Comparison of ENCODE assay signal across 19 cellular contexts in the genomic region with DNA sequence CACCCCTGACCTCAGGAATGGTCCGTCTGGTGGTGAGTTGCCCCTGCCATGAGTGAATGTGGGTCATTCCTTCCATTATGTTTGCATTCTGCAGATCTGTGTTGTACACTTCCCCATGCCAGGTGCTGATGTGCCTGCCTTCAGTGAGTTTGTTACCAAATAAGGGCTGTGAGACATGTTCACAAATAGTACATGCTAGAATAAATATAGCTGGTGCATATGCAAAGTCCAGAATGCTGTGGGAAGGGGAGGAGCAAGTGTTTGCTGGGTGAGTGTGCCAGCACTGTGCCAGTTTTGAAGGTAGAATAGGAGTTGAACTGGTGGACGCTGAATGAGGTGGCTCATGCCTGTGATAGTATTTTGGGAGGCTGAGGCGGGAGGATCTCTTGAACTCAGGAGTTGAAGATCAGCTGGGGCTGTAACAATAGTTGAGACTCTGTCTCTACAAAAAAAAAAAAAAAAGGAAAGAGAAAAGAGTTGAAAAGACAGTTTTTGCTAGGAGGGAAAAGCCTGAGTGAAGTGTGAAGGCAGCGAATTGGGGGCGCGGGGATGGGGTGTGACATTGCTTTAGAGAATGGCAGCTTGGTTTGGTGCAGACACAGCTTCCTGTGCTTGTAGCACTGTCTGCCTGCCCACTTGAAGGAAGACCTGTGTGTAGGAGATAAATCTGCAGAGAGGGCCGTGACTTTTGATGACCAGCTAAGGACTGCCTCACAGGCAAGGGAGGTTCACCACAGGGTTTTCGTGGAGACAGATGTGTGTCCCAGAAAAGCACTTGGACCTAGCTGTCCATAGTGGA.
A peak's percentile ranks its signal among the peaks of the same experiment; 100 is the strongest.
DNase-seq lines count a peak whose midpoint lies in the region; TF ChIP-seq lines count a peak whose summit lies in the region.
"Had no signal": no experiment of that assay in that cellular context is flagged by ENCODE, and none has a peak within 500 bp of the region (broad histone marks: within the 10 kb centered on the region; RNA-seq: fewer than 3 reads in every experiment).

No MANE protein-coding gene starts in this region.

- H3K36me3 Mint-ChIP-seq in endodermal cell (ENCODE audit: low read depth) (no peaks in the 10 kb centered on the region), type B pancreatic cell (no peaks in the 10 kb centered on the region)
- H3K36me3 Mint-ChIP-seq: stimulated activated naive B cell treated with anti-CD40 and anti-IgM and Interleukin-4, amounts not matched to agents 10 μg/mL and 1 μg/mL and 100 μg/mL, for 72 hours had no signal

- intact Hi-C loops in spleen (cut with DNase I; ENCODE audit: low total_unique reads) (no loop called here), uterus (cut with DNase I; ENCODE audit: low total_unique reads) (no loop called here)

- no peak overlapping the region for H3K9ac ChIP-seq in endodermal cell (ENCODE audit: extremely low read depth, low read length, poor library complexity, severe bottlenecking)

- DNase-seq in HT1080 (ENCODE audit: low read depth) (peak; percentile 16), RKO (ENCODE audit: low spot score) (peak; percentile 4), endodermal cell (peak; percentile 34), spleen (peak; percentile 36), NCI-H1105 treated with DMSO at 0.1 percent for 48 hours (lab: John Stamatoyannopoulos, UW) (no peak), uterus (no peak), type B pancreatic cell (ENCODE audit: extremely low spot score, unreplicated experiment) (no peak), G401 (ENCODE audit: low spot score) (no peak)
- DNase-seq: activated CD4-positive, alpha-beta T cell treated with anti-CD3 and anti-CD28 coated beads for 1 hour; EL; Kasumi-1; left ventricle myocardium superior; stimulated activated naive B cell treated with anti-CD40 and anti-IgM and Interleukin-4, amounts not matched to agents 10 μg/mL and 1 μg/mL and 100 μg/mL, for 72 hours; T-helper 2 cell had no signal

- H3K9me3 Mint-ChIP-seq in endodermal cell = no peaks in the 10 kb centered on the region
- no peaks in the 10 kb centered on the region for H3K9me3 Mint-ChIP-seq in type B pancreatic cell
- H3K9me3 Mint-ChIP-seq: activated T-helper 17 cell treated with anti-CD3 and anti-CD28 coated beads, Interleukin-2, amount 50 U/mL, for 72 hours had no signal

- H3K27me3 ChIP-seq in endodermal cell (ENCODE audit: control insufficient read depth, insufficient read depth, low read length, poor library complexity, severe bottlenecking) (no peaks in the 10 kb centered on the region), spleen (replicated peaks in 1 of 7) (peaks cover 0 to 12% (median 0%) of the 10 kb centered on the region in 7 donors), uterus (no peaks in the 10 kb centered on the region)

- H3K4me1 ChIP-seq in endodermal cell (ENCODE audit: control insufficient read depth, insufficient read depth, low read length) (no peaks in the 10 kb centered on the region), spleen (no peaks in the 10 kb centered on the region), uterus (no peaks in the 10 kb centered on the region)
- H3K4me1 ChIP-seq: Caco-2, esophagus muscularis mucosa, tibial nerve had no signal

- H3K4me3 ChIP-seq in endodermal cell (ENCODE audit: low read length) (no peak overlapping the region), spleen (no peak overlapping the region), uterus (no peak overlapping the region)
- H3K4me3 ChIP-seq: esophagus muscularis mucosa, mucosa of descending colon, tibial nerve had no signal

- H3K4me3 Mint-ChIP-seq in endodermal cell (no peak overlapping the region), type B pancreatic cell (no peak overlapping the region)
- H3K4me3 Mint-ChIP-seq: activated T-helper 17 cell treated with anti-CD3 and anti-CD28 coated beads, Interleukin-2, amount 50 U/mL, for 72 hours; stimulated activated naive B cell treated with anti-CD40 and anti-IgM and Interleukin-4, amounts not matched to agents 10 μg/mL and 1 μg/mL and 100 μg/mL, for 72 hours had no signal

- H3K36me3 ChIP-seq in endodermal cell (ENCODE audit: control insufficient read depth, insufficient read depth, low read length) (no peaks in the 10 kb centered on the region), spleen (no peaks in the 10 kb centered on the region), uterus (no peaks in the 10 kb centered on the region)
- H3K36me3 ChIP-seq: esophagus muscularis mucosa, tibial nerve had no signal

- no peak overlapping the region for H3K27ac Mint-ChIP-seq in endodermal cell
- no peak overlapping the region for H3K27ac Mint-ChIP-seq in type B pancreatic cell
- H3K27ac Mint-ChIP-seq: activated T-helper 17 cell treated with anti-CD3 and anti-CD28 coated beads, Interleukin-2, amount 50 U/mL, for 72 hours; stimulated activated naive B cell treated with anti-CD40 and anti-IgM and Interleukin-4, amounts not matched to agents 10 μg/mL and 1 μg/mL and 100 μg/mL, for 72 hours had no signal

- H3K27me3 Mint-ChIP-seq in endodermal cell (ENCODE audit: insufficient read depth) (peaks cover 2% of the 10 kb centered on the region), type B pancreatic cell (peaks cover 51% of the 10 kb centered on the region)

- WGBS in endodermal cell (ENCODE audit: insufficient coverage in 1 of 2, insufficient read length in 1 of 2), 2 experiments = 88 to 95% methylated on average over 5 to 8 of the region's 8 CpGs
- 59 to 70% (median 70%) methylated on average over 8 of the region's 8 CpGs for WGBS in spleen, 5 donors

- in situ Hi-C loops in G401 (cut with HindIII; ENCODE audit: low sequenced_read_pairs) = no loop called here

- TF ChIP-seq CTCF in endodermal cell (conservative IDR thresholded peaks at IDR 0.05) (no peak), spleen (IDR thresholded peaks at IDR 0.05 in 8 of 11, conservative IDR thresholded peaks at IDR 0.05 in 3 of 11) (no peak), uterus (IDR thresholded peaks at IDR 0.05) (no peak), type B pancreatic cell (conservative IDR thresholded peaks at IDR 0.05) (no peak)

- H3K27ac ChIP-seq in endodermal cell (ENCODE audit: low read depth, low read length) = no peak overlapping the region
- H3K27ac ChIP-seq in spleen = no peak overlapping the region
- no peak overlapping the region for H3K27ac ChIP-seq in uterus
- H3K27ac ChIP-seq: esophagus muscularis mucosa, tibial nerve had no signal

- no peaks in the 10 kb centered on the region for H3K9me3 ChIP-seq in endodermal cell (ENCODE audit: control insufficient read depth, low read length)
- no peaks in the 10 kb centered on the region for H3K9me3 ChIP-seq in spleen
- no peaks in the 10 kb centered on the region for H3K9me3 ChIP-seq in uterus
- H3K9me3 ChIP-seq: Caco-2, esophagus muscularis mucosa, mucosa of descending colon, tibial nerve had no signal

- H3K4me1 Mint-ChIP-seq in endodermal cell (no peaks in the 10 kb centered on the region), type B pancreatic cell (ENCODE audit: unreplicated experiment) (no peaks in the 10 kb centered on the region)
- H3K4me1 Mint-ChIP-seq: activated T-helper 17 cell treated with anti-CD3 and anti-CD28 coated beads, Interleukin-2, amount 50 U/mL, for 72 hours had no signal

- TF ChIP-seq POLR2A in spleen (IDR thresholded peaks at IDR 0.05) = no peak
- TF ChIP-seq POLR2A in uterus (IDR thresholded peaks at IDR 0.05) = no peak

Comparison
In these comparisons a context has a peak if more than half of its experiments do, and no peak if none do; other contexts are left out.
1. DNase-seq: peak in HT1080 (single experiment), RKO (single experiment), endodermal cell (single experiment) and spleen (single experiment); none in NCI-H1105 treated with DMSO at 0.1 percent for 48 hours (single experiment), uterus (0 of 2), type B pancreatic cell (single experiment) and G401 (single experiment).